In the genomic region with DNA sequence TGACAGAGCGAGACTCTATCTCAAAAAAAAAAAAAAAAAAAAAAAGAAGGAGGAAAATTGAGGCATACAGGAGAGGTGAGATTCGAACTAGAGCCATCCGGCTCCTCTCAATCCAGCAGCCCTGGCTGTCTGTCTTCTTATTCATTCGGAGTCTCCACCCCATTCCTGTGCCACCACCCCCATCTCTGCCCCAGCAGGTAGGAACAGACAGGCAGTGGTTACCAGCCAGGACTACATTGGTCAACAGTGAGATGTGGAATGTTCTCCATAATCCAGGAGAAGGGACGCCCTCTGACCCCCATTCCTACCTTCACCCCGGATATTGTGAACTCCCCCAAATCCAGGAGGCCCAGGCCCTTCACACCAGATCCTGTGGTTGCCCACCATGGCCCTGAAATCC, we compare ENCODE assay signal across 15 cellular contexts. TPM values are rescaled to one million over a fixed set of nuclear protein-coding genes. Genes with fewer than 3 reads are reported as not detected.
DNase-seq lines count a peak whose midpoint lies in the region; ATAC-seq, FAIRE-seq and TF ChIP-seq lines count a peak whose summit lies in the region.
"Had no signal": no experiment of that assay in that cellular context is flagged by ENCODE, and none has a peak within 500 bp of the region (broad histone marks: within the 10 kb centered on the region; RNA-seq: fewer than 3 reads in every experiment).

No MANE protein-coding gene starts in this region.

- H3K36me3 ChIP-seq in mucosa of rectum (ENCODE audit: control insufficient read depth in 2 of 2, insufficient read depth in 2 of 2, low read length in 2 of 2), result no peaks in the 10 kb centered on the region
- H3K36me3 ChIP-seq: neural progenitor cell had no signal

- H3K27ac ChIP-seq in A549 (no peak overlapping the region), mucosa of rectum (ENCODE audit: low read depth in 2 of 2, low read length in 2 of 2) (peak overlapping the region; percentile 64 to 67)
- H3K27ac ChIP-seq: neural progenitor cell had no signal

- no peak for TF ChIP-seq EP300 in A549 (IDR thresholded peaks at IDR 0.05)

- no peak for TF ChIP-seq RAD21 in A549 (conservative IDR thresholded peaks at IDR 0.05 in 1 of 2, IDR thresholded peaks at IDR 0.05 in 1 of 2)

- H3K9me3 ChIP-seq in A549 (no peaks in the 10 kb centered on the region), mucosa of rectum (ENCODE audit: control insufficient read depth in 2 of 2, low read length in 2 of 2) (no peaks in the 10 kb centered on the region)
- H3K9me3 ChIP-seq: SK-N-SH had no signal

- POLR2A ChIA-PET in A549 (lab: Yijun Ruan, JAX), result no interaction called here
- POLR2A ChIA-PET in naive thymus-derived CD8-positive, alpha-beta T cell (lab: Charles Lee), result interaction anchor here (0.7 kb wide), 1 partner anchor 162 kb away, joined by 4 read pairs; no protein-coding TSS in a partner anchor

- H3K27ac Mint-ChIP-seq in activated T-helper 17 cell treated with anti-CD3 and anti-CD28 coated beads, Interleukin-2, amount 50 U/mL, for 72 hours, result no peak overlapping the region
- H3K27ac Mint-ChIP-seq in naive thymus-derived CD8-positive, alpha-beta T cell, result peak overlapping the region in 5 of 10 donors; percentile 35 to 82 (median 59)
- H3K27ac Mint-ChIP-seq: activated CD4-positive, alpha-beta T cell treated with anti-CD3 and anti-CD28 coated beads, Interleukin-2, amount 10 ng/mL, durations not matched to agents 24 days and 14 days; CD14-positive monocyte; neural progenitor cell had no signal

- H3K27me3 Mint-ChIP-seq in activated T-helper 17 cell treated with anti-CD3 and anti-CD28 coated beads, Interleukin-2, amount 50 U/mL, for 72 hours, result no peaks in the 10 kb centered on the region
- H3K27me3 Mint-ChIP-seq in naive thymus-derived CD8-positive, alpha-beta T cell, result no peaks in the 10 kb centered on the region
- H3K27me3 Mint-ChIP-seq: activated CD4-positive, alpha-beta T cell treated with anti-CD3 and anti-CD28 coated beads, Interleukin-2, amount 10 ng/mL, durations not matched to agents 24 days and 14 days had no signal

- peak overlapping the region in 1 of 2 donors; percentile 25 for H3K9ac ChIP-seq in mucosa of rectum (ENCODE audit: low read depth in 1 of 2, low read length in 2 of 2)
- H3K9ac ChIP-seq: neural progenitor cell, SK-N-SH had no signal

- peak overlapping the region; percentile 57 for H3K4me3 Mint-ChIP-seq in activated T-helper 17 cell treated with anti-CD3 and anti-CD28 coated beads, Interleukin-2, amount 50 U/mL, for 72 hours
- H3K4me3 Mint-ChIP-seq in naive thymus-derived CD8-positive, alpha-beta T cell, result peak overlapping the region in 1 of 10 donors; percentile 16
- H3K4me3 Mint-ChIP-seq: activated CD4-positive, alpha-beta T cell treated with anti-CD3 and anti-CD28 coated beads, Interleukin-2, amount 10 ng/mL, durations not matched to agents 24 days and 14 days; CD14-positive monocyte; neural progenitor cell had no signal

- 89% methylated on average over 4 of the region's 6 CpGs for WGBS in A549 (ENCODE audit: missing lambda C conversion rate)

- ATAC-seq in A549, result peak; percentile 51 to 68; a peak in 4 of 6 replicates
- no peak for ATAC-seq in activated T-helper 17 cell treated with anti-CD3 and anti-CD28 coated beads, Interleukin-2, amount 50 U/mL, for 72 hours (replicated peaks)
- ATAC-seq in naive thymus-derived CD8-positive, alpha-beta T cell, result no peak
- no peak for ATAC-seq in HG03469 (IDR thresholded peaks at IDR 0.05; ENCODE audit: unreplicated experiment)

- peaks cover 5% of the 10 kb centered on the region for H3K36me3 Mint-ChIP-seq in activated T-helper 17 cell treated with anti-CD3 and anti-CD28 coated beads, Interleukin-2, amount 50 U/mL, for 72 hours (ENCODE audit: low read depth)
- no peaks in the 10 kb centered on the region for H3K36me3 Mint-ChIP-seq in naive thymus-derived CD8-positive, alpha-beta T cell
- H3K36me3 Mint-ChIP-seq: CD14-positive monocyte, neural progenitor cell had no signal

- TF ChIP-seq POLR2A in A549 (IDR thresholded peaks at IDR 0.05; ENCODE audit: low read length), result no peak

- FAIRE-seq in A549 (lab: Jason Lieb, UNC), result no peak

- H3K4me2 ChIP-seq in A549, result peak overlapping the region; percentile 27; the same call in 2 of the 3 replicates
- H3K4me2 ChIP-seq: neural progenitor cell, SK-N-SH had no signal

- CTCF ChIA-PET in A549 (lab: Yijun Ruan, JAX), result interaction anchor here (0.6 to 1.6 kb wide), 3 partner anchors 10 to 269 kb away, joined by 3 to 7 read pairs (median 4); no protein-coding TSS in a partner anchor

- DNase-seq in A549 (ENCODE audit: low read depth in 1 of 2, low spot score in 1 of 2) (peak in 1 of 2 experiments; percentile 36), DMS153 (lab: John Stamatoyannopoulos, UW) (peak; percentile 41), SKM-1 treated with dmso at 0.1 percent for 144 hours (lab: John Stamatoyannopoulos, UW; ENCODE audit: unreplicated experiment) (no peak)
- DNase-seq in naive thymus-derived CD8-positive, alpha-beta T cell, result no peak
- no peak for DNase-seq in effector CD4-positive, alpha-beta T cell
- DNase-seq: activated CD4-positive, alpha-beta T cell treated with anti-CD3 and anti-CD28 coated beads, Interleukin-2, amount 10 ng/mL, durations not matched to agents 24 days and 14 days; activated gamma-delta T cell; caudate nucleus; NCI-H524 treated with DMSO at 0.1 percent for 48 hours; SK-N-SH had no signal

- no peak for TF ChIP-seq CTCF in A549 (IDR thresholded peaks at IDR 0.05)

- no peak overlapping the region for H3K4me3 ChIP-seq in A549
- H3K4me3 ChIP-seq in mucosa of rectum (ENCODE audit: low read length in 2 of 2), result no peak overlapping the region
- H3K4me3 ChIP-seq: neural progenitor cell had no signal

- no peaks in the 10 kb centered on the region for H3K9me3 Mint-ChIP-seq in activated T-helper 17 cell treated with anti-CD3 and anti-CD28 coated beads, Interleukin-2, amount 50 U/mL, for 72 hours
- H3K9me3 Mint-ChIP-seq in naive thymus-derived CD8-positive, alpha-beta T cell, result no peaks in the 10 kb centered on the region
- H3K9me3 Mint-ChIP-seq: activated CD4-positive, alpha-beta T cell treated with anti-CD3 and anti-CD28 coated beads, Interleukin-2, amount 10 ng/mL, durations not matched to agents 24 days and 14 days; CD14-positive monocyte; neural progenitor cell had no signal

- H3K4me1 Mint-ChIP-seq in activated T-helper 17 cell treated with anti-CD3 and anti-CD28 coated beads, Interleukin-2, amount 50 U/mL, for 72 hours, result peaks cover 9% of the 10 kb centered on the region
- H3K4me1 Mint-ChIP-seq in naive thymus-derived CD8-positive, alpha-beta T cell, result peaks cover 8 to 30% (median 15%) of the 10 kb centered on the region in 4 donors

- no peaks in the 10 kb centered on the region for H3K27me3 ChIP-seq in mucosa of rectum (ENCODE audit: control insufficient read depth in 2 of 2, insufficient read depth in 2 of 2, low read length in 2 of 2)
- H3K27me3 ChIP-seq: neural progenitor cell had no signal

- peaks cover 11% of the 10 kb centered on the region; the same call in 1 of the 3 replicates for H3K4me1 ChIP-seq in A549
- peaks cover 5 to 7% of the 10 kb centered on the region in 2 donors for H3K4me1 ChIP-seq in mucosa of rectum (ENCODE audit: control insufficient read depth in 2 of 2, insufficient read depth in 2 of 2, low read length in 2 of 2)
- H3K4me1 ChIP-seq: neural progenitor cell had no signal

RNA-seq across cellular contexts. Expression of a gene that starts 6.6 kb away (rescaled TPM):
- 0.72 and 0.85 TPM in 2 replicates for polyA plus RNA-seq in A549 (2011; rRNA removed)
- polyA plus RNA-seq in A549 (2012; cell fraction: cytosol; rRNA removed), result 0.86 and 1.5 TPM in 2 replicates
- polyA plus RNA-seq in A549 (2012; cell fraction: nucleus; rRNA removed), result 0.95 and 1.4 TPM in 2 replicates
- 0.87 to 0.96 TPM (median 0.93 TPM) in 3 replicates for polyA plus RNA-seq in A549 (2017; fragmentation: RNase III; extraction: RNeasy Plus Mini Kit Qiagen cat#74134 plus additional on column Dnase treatment)
- polyA minus RNA-seq in A549 (2011; rRNA and poly(A)+ RNA removed), result 2.2 and 2.8 TPM in 2 replicates
- 10 to 100 TPM in 1 of 2 donors, 1 to 10 TPM in 1; 7.9 to 17.1 TPM for total RNA-seq in activated T-helper 17 cell treated with anti-CD3 and anti-CD28 coated beads, Interleukin-2, amount 50 U/mL, for 72 hours
- total RNA-seq in naive thymus-derived CD8-positive, alpha-beta T cell, result 1 to 10 TPM; 3.0 TPM
- under 1 TPM; 0.18 to 0.60 (median 0.48) TPM for polyA plus RNA-seq in naive thymus-derived CD8-positive, alpha-beta T cell

RNA-seq across cellular contexts. Expression of a gene that starts 14.3 kb away (rescaled TPM):
- polyA plus RNA-seq in A549 (2011; rRNA removed) (25.9 and 26.4 TPM in 2 replicates), A549 (2017; fragmentation: RNase III; extraction: RNeasy Plus Mini Kit Qiagen cat#74134 plus additional on column Dnase treatment) (51.4 to 52.2 TPM (median 51.8 TPM) in 3 replicates)
- polyA plus RNA-seq in A549 (2012; cell fraction: cytosol; rRNA removed), result 155 and 187 TPM in 2 replicates
- polyA plus RNA-seq in A549 (2012; cell fraction: nucleus; rRNA removed), result 156 and 201 TPM in 2 replicates
- polyA minus RNA-seq in A549 (2011; rRNA and poly(A)+ RNA removed), result 15.7 and 18.3 TPM in 2 replicates
- total RNA-seq in activated T-helper 17 cell treated with anti-CD3 and anti-CD28 coated beads, Interleukin-2, amount 50 U/mL, for 72 hours, result 100 to 1,000 TPM in 1 of 2 donors, 10 to 100 TPM in 1; 61.1 to 142 TPM
- 10 to 100 TPM; 47.9 to 50.8 TPM for total RNA-seq in naive thymus-derived CD8-positive, alpha-beta T cell
- 10 to 100 TPM; 25.3 to 50.6 (median 31.3) TPM for polyA plus RNA-seq in naive thymus-derived CD8-positive, alpha-beta T cell

RNA-seq across cellular contexts. Expression of a gene that starts 33.2 kb away (rescaled TPM):
- polyA plus RNA-seq in A549 (2011; rRNA removed) (1.4 and 3.5 TPM in 2 replicates), A549 (2017; fragmentation: RNase III; extraction: RNeasy Plus Mini Kit Qiagen cat#74134 plus additional on column Dnase treatment) (1.2 to 2.6 TPM (median 1.5 TPM) in 3 replicates)
- 0.40 and 0.66 TPM in 2 replicates for polyA plus RNA-seq in A549 (2012; cell fraction: cytosol; rRNA removed)
- 1.3 TPM in 2 replicates for polyA plus RNA-seq in A549 (2012; cell fraction: nucleus; rRNA removed)
- polyA minus RNA-seq in A549 (2011; rRNA and poly(A)+ RNA removed), result 2.1 and 4.4 TPM in 2 replicates
- 10 to 100 TPM; 47.8 to 88.5 TPM for total RNA-seq in activated T-helper 17 cell treated with anti-CD3 and anti-CD28 coated beads, Interleukin-2, amount 50 U/mL, for 72 hours
- 1 to 10 TPM; 1.9 to 2.0 TPM for total RNA-seq in naive thymus-derived CD8-positive, alpha-beta T cell
- polyA plus RNA-seq in naive thymus-derived CD8-positive, alpha-beta T cell, result 1 to 10 TPM; 1.2 to 3.9 (median 2.8) TPM

RNA-seq across cellular contexts. Expression of a gene that starts 42.9 kb away (rescaled TPM):
- polyA plus RNA-seq in A549 (2011; rRNA removed) (85.2 and 86.2 TPM in 2 replicates), A549 (2017; fragmentation: RNase III; extraction: RNeasy Plus Mini Kit Qiagen cat#74134 plus additional on column Dnase treatment) (85.2 to 90.5 TPM (median 86.3 TPM) in 3 replicates)
- polyA plus RNA-seq in A549 (2012; cell fraction: cytosol; rRNA removed), result 71.1 and 74.6 TPM in 2 replicates
- polyA plus RNA-seq in A549 (2012; cell fraction: nucleus; rRNA removed), result 248 and 288 TPM in 2 replicates
- 61.2 and 93.2 TPM in 2 replicates for polyA minus RNA-seq in A549 (2011; rRNA and poly(A)+ RNA removed)
- total RNA-seq in activated T-helper 17 cell treated with anti-CD3 and anti-CD28 coated beads, Interleukin-2, amount 50 U/mL, for 72 hours, result 100 to 1,000 TPM; 300 to 434 TPM
- 100 to 1,000 TPM; 228 to 231 TPM for total RNA-seq in naive thymus-derived CD8-positive, alpha-beta T cell
- 100 to 1,000 TPM in 2 of 3 donors, 10 to 100 TPM in 1; 93.7 to 146 (median 142) TPM for polyA plus RNA-seq in naive thymus-derived CD8-positive, alpha-beta T cell

RNA-seq across cellular contexts. Expression of a gene that starts 49.1 kb away (rescaled TPM):
- polyA plus RNA-seq in A549 (2011; rRNA removed), result not detected in 2 replicates
- polyA plus RNA-seq in A549 (2012; cell fraction: cytosol; rRNA removed), result not detected in 2 replicates
- 0.04 TPM in 1 of 2 replicates, not detected in the other for polyA plus RNA-seq in A549 (2012; cell fraction: nucleus; rRNA removed)
- polyA plus RNA-seq in A549 (2017; fragmentation: RNase III; extraction: RNeasy Plus Mini Kit Qiagen cat#74134 plus additional on column Dnase treatment), result not detected in 3 replicates
- not detected in 2 replicates for polyA minus RNA-seq in A549 (2011; rRNA and poly(A)+ RNA removed)
- total RNA-seq in activated T-helper 17 cell treated with anti-CD3 and anti-CD28 coated beads, Interleukin-2, amount 50 U/mL, for 72 hours, result 1 to 10 TPM in 1 of 2 donors, under 1 TPM in 1; 0.78 to 2.2 TPM
- under 1 TPM in 1 of 2 experiments, not detected in 1; 0.57 TPM for total RNA-seq in naive thymus-derived CD8-positive, alpha-beta T cell
- under 1 TPM in 2 of 3 donors, not detected in 1; 0.22 to 0.42 TPM for polyA plus RNA-seq in naive thymus-derived CD8-positive, alpha-beta T cell

Comparison
In these comparisons a context has a peak if more than half of its experiments do, and no peak if none do; other contexts are left out.
1. ATAC-seq: peak in A549 (2 of 2); none in activated T-helper 17 cell treated with anti-CD3 and anti-CD28 coated beads, Interleukin-2, amount 50 U/mL, for 72 hours (single experiment), naive thymus-derived CD8-positive, alpha-beta T cell (0 of 2) and HG03469 (single experiment).
2. H3K27ac ChIP-seq: peak in mucosa of rectum (2 of 2); none in A549 (0 of 2).
3. RNA of a gene that starts 33.2 kb away (total RNA-seq): 47.8 to 88.5 TPM in activated T-helper 17 cell treated with anti-CD3 and anti-CD28 coated beads, Interleukin-2, amount 50 U/mL, for 72 hours; 1.9 to 2.0 TPM in naive thymus-derived CD8-positive, alpha-beta T cell; every median in the first group is over 10 times any median in the second.